In genomic region chr11:61966673-61967176, GRCh38 we compare ENCODE assay signal across 1 cellular context.
TF ChIP-seq lines count a peak whose summit lies in the region.

No MANE protein-coding gene starts in this region.

TF ChIP-seq in K562, 482 proteins besides CTCF, POLR2A, EP300 and RAD21 (continued from another document):
- TF ChIP-seq CHAMP1 (IDR thresholded peaks at IDR 0.05): peak; percentile 44; the same call in 1 of the 2 replicates
- peak; percentile 75 for TF ChIP-seq RAD51 (IDR thresholded peaks at IDR 0.05; ENCODE audit: borderline replicate concordance, low read depth)
- no peak for TF ChIP-seq NCOA6 (IDR thresholded peaks at IDR 0.05)
- TF ChIP-seq ZNF77 (CRISPR knock-in tag; IDR thresholded peaks at IDR 0.05): no peak
- TF ChIP-seq TFE3 (CRISPR knock-in tag; IDR thresholded peaks at IDR 0.05): peak; percentile 85
- TF ChIP-seq SMARCC2 (IDR thresholded peaks at IDR 0.05; ENCODE audit: low read depth): peak; percentile 79; the same call in 1 of the 2 replicates
- no peak for TF ChIP-seq ZNF586 (CRISPR knock-in tag; conservative IDR thresholded peaks at IDR 0.05)
- TF ChIP-seq ZBTB26 (CRISPR knock-in tag; IDR thresholded peaks at IDR 0.05): 0 out of 2 replicates have a peak, but pooled peaks have one; percentile 35
- TF ChIP-seq MEIS2 (IDR thresholded peaks at IDR 0.05; ENCODE audit: partially characterized antibody): peak; percentile 55
- 0 out of 2 replicates have a peak, but pooled peaks have one; percentile 59 for TF ChIP-seq ERF (CRISPR knock-in tag; IDR thresholded peaks at IDR 0.05)
- TF ChIP-seq CREB1 (IDR thresholded peaks at IDR 0.05): no peak
- no peak for TF ChIP-seq CREB1 (CRISPR knock-in tag; IDR thresholded peaks at IDR 0.05)
- TF ChIP-seq FOXP1 (CRISPR knock-in tag; IDR thresholded peaks at IDR 0.05): 0 out of 2 replicates have a peak, but pooled peaks have one; percentile 57
- no peak for TF ChIP-seq POLR2G (IDR thresholded peaks at IDR 0.05; ENCODE audit: low read depth, low read length)
- TF ChIP-seq NR2C1 (IDR thresholded peaks at IDR 0.05): peak; percentile 27; the same call in 1 of the 2 replicates
- TF ChIP-seq NR2C1 (tag; IDR thresholded peaks at IDR 0.05): 0 out of 2 replicates have a peak, but pooled peaks have one; percentile 11
- peak; percentile 30 for TF ChIP-seq NEUROD1 (IDR thresholded peaks at IDR 0.05; ENCODE audit: borderline replicate concordance, low read depth, low read length, partially characterized antibody)
- TF ChIP-seq MAFK (IDR thresholded peaks at IDR 0.05; ENCODE audit: low read length): no peak
- TF ChIP-seq NRF1 (conservative IDR thresholded peaks at IDR 0.05 in 1 of 2, IDR thresholded peaks at IDR 0.05 in 1 of 2): peak in 1 of 2 experiments; percentile 46; a peak in 2 of 4 replicates
- no peak for TF ChIP-seq ZNF407 (IDR thresholded peaks at IDR 0.05; ENCODE audit: low read depth)
- peak; percentile 97 for TF ChIP-seq CHD1 (IDR thresholded peaks at IDR 0.05; ENCODE audit: low read length)
- peak; percentile 47 for TF ChIP-seq CCNT2 (IDR thresholded peaks at IDR 0.05; ENCODE audit: borderline replicate concordance, extremely low read depth, insufficient read length, low read depth, low read length)
TF ChIP-seq in K562: peak in this region for 118.
